Comparison of ENCODE assay signal across 1 cellular context in the genomic region with DNA sequence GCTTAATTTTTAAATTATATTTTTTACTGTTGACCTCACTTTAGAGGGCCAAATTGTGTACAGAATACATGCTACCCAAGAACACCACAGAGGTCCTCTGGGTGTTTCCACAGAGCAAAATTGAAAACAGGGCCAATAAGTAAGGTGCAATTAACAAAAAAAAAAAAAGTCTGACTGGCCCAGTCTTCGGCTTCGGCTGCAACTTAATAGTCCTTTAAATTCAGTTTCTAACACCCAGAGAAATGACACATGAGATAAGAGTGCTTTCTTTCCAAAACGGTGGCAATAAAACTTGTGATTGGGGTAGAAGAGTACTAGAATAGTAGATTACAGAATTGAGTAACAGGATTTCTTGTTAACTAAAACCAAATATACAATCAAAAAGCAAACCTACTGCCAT.
TF ChIP-seq lines count a peak whose summit lies in the region.

No MANE protein-coding gene starts in this region.

TF ChIP-seq in K562, 482 proteins besides CTCF, POLR2A, EP300 and RAD21 (continued from another document):
- no peak for TF ChIP-seq NKRF (IDR thresholded peaks at IDR 0.05; ENCODE audit: borderline replicate concordance)
- no peak for TF ChIP-seq ILF3 (IDR thresholded peaks at IDR 0.05; ENCODE audit: borderline replicate concordance)
- no peak for TF ChIP-seq ZNF143 (CRISPR knock-in tag; IDR thresholded peaks at IDR 0.05)
- TF ChIP-seq KAT2B (IDR thresholded peaks at IDR 0.05; ENCODE audit: low read depth, low read length), result no peak
- TF ChIP-seq RBM39 (optimal IDR thresholded peaks at IDR 0.05; ENCODE audit: low read depth, low read length), result no peak
TF ChIP-seq in K562: peak in this region for 3.
